ENCODE assay signal across 1 cellular context in genomic region chr18:77308216-77308615, GRCh38.
TF ChIP-seq lines count a peak whose summit lies in the region.

No MANE protein-coding gene starts in this region.

TF ChIP-seq in GM23338, 12 proteins besides CTCF, POLR2A, EP300 and RAD21 (continued from another document):
- TF ChIP-seq CREB1 (CRISPR knock-in tag; IDR thresholded peaks at IDR 0.05; ENCODE audit: low read depth) (no peak), ZNF462 (CRISPR knock-in tag; IDR thresholded peaks at IDR 0.05) (no peak), NANOG (IDR thresholded peaks at IDR 0.05; ENCODE audit: borderline replicate concordance) (no peak)
